ENCODE assay signal across 8 cellular contexts in the genomic region with DNA sequence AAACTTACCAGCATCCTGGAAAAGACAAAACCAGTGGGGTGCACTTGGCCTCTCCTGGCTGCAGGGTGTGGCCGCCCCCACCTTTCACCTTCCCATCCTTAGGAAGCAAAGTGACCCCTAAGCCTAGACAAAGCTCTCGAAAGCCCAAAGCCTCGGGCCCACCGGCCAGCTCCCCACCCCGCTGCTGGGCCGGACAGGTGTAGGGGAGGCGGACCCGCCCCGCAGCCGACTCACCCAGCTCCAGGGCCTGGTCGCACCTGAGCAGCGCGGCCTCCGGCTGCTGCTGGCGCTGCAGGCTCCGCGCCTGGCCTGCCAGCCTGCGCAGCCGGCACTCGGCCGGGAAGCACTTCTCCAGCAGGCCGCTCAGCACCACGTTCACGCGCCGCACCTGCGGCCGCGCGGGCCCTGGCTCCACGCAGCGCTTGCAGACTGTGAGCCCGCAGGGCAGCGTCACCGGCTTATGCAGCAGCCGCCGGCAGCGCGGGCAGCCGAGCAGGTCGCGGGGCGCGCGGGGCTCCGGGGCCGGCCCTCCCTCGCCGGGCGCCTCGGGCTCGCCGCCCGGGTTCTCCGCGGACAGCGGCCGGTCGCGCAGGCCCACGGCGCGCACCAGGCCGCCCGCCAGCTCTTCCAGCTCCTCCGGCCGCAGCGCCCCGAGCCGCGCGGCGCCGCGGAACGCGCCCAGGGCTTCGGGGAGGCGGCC. TPM values are rescaled to one million over a fixed set of nuclear protein-coding genes. Genes with fewer than 3 reads are reported as not detected.
DNase-seq lines count a peak whose midpoint lies in the region; TF ChIP-seq lines count a peak whose summit lies in the region.

No MANE protein-coding gene starts in this region.

- no peak overlapping the region for H3K4me2 ChIP-seq in BLaER1

- H3K27me3 ChIP-seq in BLaER1 (peaks cover 47% of the 10 kb centered on the region), HUES6 (ENCODE audit: control insufficient read depth, insufficient read depth, low read length) (peaks cover 67% of the 10 kb centered on the region), right atrium auricular region (no peaks in the 10 kb centered on the region)

- H3K4me3 Mint-ChIP-seq in activated naive CD8-positive, alpha-beta T cell treated with anti-CD3 and anti-CD28 coated beads for 36 hours, result no peak overlapping the region
- peak overlapping the region; percentile 66 for H3K4me3 Mint-ChIP-seq in progenitor cell of endocrine pancreas (ENCODE audit: low read depth)

- no peak overlapping the region for H3K9ac ChIP-seq in BLaER1
- H3K9ac ChIP-seq in HUES6 (ENCODE audit: low read length), result peak overlapping the region; percentile 43

- H3K9me3 Mint-ChIP-seq in activated naive CD8-positive, alpha-beta T cell treated with anti-CD3 and anti-CD28 coated beads for 36 hours, result peaks cover 17% of the 10 kb centered on the region
- H3K9me3 Mint-ChIP-seq in progenitor cell of endocrine pancreas (ENCODE audit: low read depth), result peaks cover 18% of the 10 kb centered on the region

- H3K9me3 ChIP-seq in BLaER1 (peaks cover 42% of the 10 kb centered on the region), HUES6 (ENCODE audit: control insufficient read depth, insufficient read depth, low read depth, low read length) (peaks cover 18% of the 10 kb centered on the region), right atrium auricular region (peaks cover 0 to 11% of the 10 kb centered on the region in 2 donors)

- peaks cover 2% of the 10 kb centered on the region for H3K4me1 Mint-ChIP-seq in activated naive CD8-positive, alpha-beta T cell treated with anti-CD3 and anti-CD28 coated beads for 36 hours
- peaks cover 4% of the 10 kb centered on the region for H3K4me1 Mint-ChIP-seq in progenitor cell of endocrine pancreas (ENCODE audit: low read depth)

- H3K27ac Mint-ChIP-seq in activated naive CD8-positive, alpha-beta T cell treated with anti-CD3 and anti-CD28 coated beads for 36 hours, result no peak overlapping the region
- peak overlapping the region; percentile 11 for H3K27ac Mint-ChIP-seq in progenitor cell of endocrine pancreas

- H3K36me3 ChIP-seq in BLaER1 (no peaks in the 10 kb centered on the region), HUES6 (ENCODE audit: control insufficient read depth, insufficient read depth, low read length) (no peaks in the 10 kb centered on the region), right atrium auricular region (no peaks in the 10 kb centered on the region)

- H3K27ac ChIP-seq in BLaER1, result no peak overlapping the region
- no peak overlapping the region for H3K27ac ChIP-seq in HUES6 (ENCODE audit: low read depth, low read length)
- peak overlapping the region; percentile 81 to 89 for H3K27ac ChIP-seq in right atrium auricular region

- H3K4me3 ChIP-seq in BLaER1 (0 out of 2 replicates have a peak overlapping the region, but pooled peaks have one; percentile 14), HUES6 (ENCODE audit: low read depth, low read length) (peak overlapping the region; percentile 70), right atrium auricular region (peak overlapping the region; percentile 58 to 68)

- H3K36me3 Mint-ChIP-seq in activated naive CD8-positive, alpha-beta T cell treated with anti-CD3 and anti-CD28 coated beads for 36 hours, result peaks cover 4% of the 10 kb centered on the region
- H3K36me3 Mint-ChIP-seq in progenitor cell of endocrine pancreas (ENCODE audit: insufficient read depth), result peaks cover 18% of the 10 kb centered on the region

- peaks cover 70% of the 10 kb centered on the region for H3K27me3 Mint-ChIP-seq in activated naive CD8-positive, alpha-beta T cell treated with anti-CD3 and anti-CD28 coated beads for 36 hours
- H3K27me3 Mint-ChIP-seq in progenitor cell of endocrine pancreas, result peaks cover 33% of the 10 kb centered on the region

- no peaks in the 10 kb centered on the region for H4K20me1 ChIP-seq in BLaER1

- TF ChIP-seq CTCF in right atrium auricular region (IDR thresholded peaks at IDR 0.05), result peak in 1 of 2 donors; percentile 37
- TF ChIP-seq CTCF in progenitor cell of endocrine pancreas (IDR thresholded peaks at IDR 0.05; ENCODE audit: unreplicated experiment), result peak; percentile 62

- DNase-seq in activated naive CD8-positive, alpha-beta T cell treated with anti-CD3 and anti-CD28 coated beads for 36 hours, result peak; percentile 20
- DNase-seq in right atrium auricular region (ENCODE audit: low spot score) (no peak), progenitor cell of endocrine pancreas (ENCODE audit: low spot score, unreplicated experiment) (peak; percentile 67), T1000 (lab: John Stamatoyannopoulos, UW) (no peak), GF-D8 (lab: John Stamatoyannopoulos, UW) (no peak), NCI-H2196 (lab: John Stamatoyannopoulos, UW; ENCODE audit: unreplicated experiment) (no peak)

- no peaks in the 10 kb centered on the region for H3K4me1 ChIP-seq in BLaER1
- no peaks in the 10 kb centered on the region for H3K4me1 ChIP-seq in HUES6 (ENCODE audit: control insufficient read depth, insufficient read depth, low read length)
- H3K4me1 ChIP-seq in right atrium auricular region, result peaks cover 0 to 9% of the 10 kb centered on the region in 2 donors

RNA-seq across cellular contexts. Expression of gene LONRF2, which starts 1.0 kb away (rescaled TPM):
- total RNA-seq in activated naive CD8-positive, alpha-beta T cell treated with anti-CD3 and anti-CD28 coated beads for 36 hours, result not detected
- total RNA-seq in right atrium auricular region, result 10 to 100 TPM; 11.3 to 18.9 TPM
- total RNA-seq in progenitor cell of endocrine pancreas, result 8.4 and 9.2 TPM in 2 replicates

Comparison
In these comparisons a context has a peak if more than half of its experiments do, and no peak if none do; other contexts are left out.
1. H3K27ac ChIP-seq: peak in right atrium auricular region (2 of 2); none in BLaER1 (single experiment) and HUES6 (single experiment).
2. H3K4me3 ChIP-seq: peak in every context shown above with its lines; median percentile 70 in HUES6; 63 in right atrium auricular region; 14 in BLaER1.
3. DNase-seq: peak in activated naive CD8-positive, alpha-beta T cell treated with anti-CD3 and anti-CD28 coated beads for 36 hours (single experiment) and progenitor cell of endocrine pancreas (single experiment); none in right atrium auricular region (single experiment), T1000 (single experiment), GF-D8 (single experiment) and NCI-H2196 (single experiment).